Comparison of ENCODE assay signal across 17 cellular contexts in the genomic region with DNA sequence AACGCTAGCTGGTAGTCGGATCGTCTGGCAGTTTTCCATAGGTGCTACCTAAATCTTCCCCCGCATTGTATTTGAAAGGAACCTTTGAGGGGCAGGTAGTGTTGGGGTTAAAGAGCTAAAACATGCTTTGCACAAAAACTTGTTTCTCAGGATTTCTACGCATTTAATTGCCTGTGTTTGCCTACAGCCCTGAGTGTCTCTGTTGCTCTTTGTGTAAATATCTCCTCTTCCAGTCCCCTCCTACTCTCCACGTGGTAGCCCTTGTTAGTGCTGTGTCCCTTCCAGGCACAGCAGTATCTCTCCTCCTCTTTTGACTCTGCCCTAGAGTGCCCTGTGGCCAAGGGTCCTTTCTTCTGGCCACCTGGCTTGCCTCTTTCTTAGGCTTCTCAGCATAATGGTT.
DNase-seq lines count a peak whose midpoint lies in the region; ATAC-seq and TF ChIP-seq lines count a peak whose summit lies in the region.
"Had no signal": no experiment of that assay in that cellular context is flagged by ENCODE, and none has a peak within 500 bp of the region (broad histone marks: within the 10 kb centered on the region; RNA-seq: fewer than 3 reads in every experiment).

No MANE protein-coding gene starts in this region.

- no peak for ATAC-seq in GM18505 (IDR thresholded peaks at IDR 0.05; ENCODE audit: unreplicated experiment)
- ATAC-seq: activated T-cell treated with anti-CD3 and anti-CD28 coated beads, Interleukin-2, amount 50 U/mL, for 4 hours; gastroesophageal sphincter; stimulated activated naive CD8-positive, alpha-beta T cell treated with anti-CD3 and anti-CD28 coated beads, Interleukin-15, amount 100 ng/mL, for 72 hours had no signal

- H3K27ac ChIP-seq in esophagus (ENCODE audit: low read depth in 2 of 2, low read length in 1 of 2), result peak overlapping the region; percentile 68 to 82
- H3K27ac ChIP-seq: gastroesophageal sphincter, spleen had no signal

- WGBS in esophagus, 2 donors, result 38 to 44% methylated on average over 6 of the region's 6 CpGs

- no peak overlapping the region for H3K4me3 ChIP-seq in esophagus (ENCODE audit: low read depth in 1 of 2, low read length in 2 of 2)
- H3K4me3 ChIP-seq: gastroesophageal sphincter, spleen had no signal

- peaks cover 0 to 6% of the 10 kb centered on the region in 2 donors for H3K36me3 ChIP-seq in esophagus (ENCODE audit: control insufficient read depth in 2 of 2, insufficient read depth in 2 of 2, low read length in 1 of 2)
- H3K36me3 ChIP-seq: gastroesophageal sphincter, spleen had no signal

- no peaks in the 10 kb centered on the region for H3K27me3 ChIP-seq in esophagus (ENCODE audit: control insufficient read depth in 1 of 2, insufficient read depth in 2 of 2, low read length in 2 of 2)

- H3K9me3 ChIP-seq in esophagus (ENCODE audit: control insufficient read depth in 2 of 2, insufficient read depth in 1 of 2, low read depth in 1 of 2, low read length in 1 of 2), result no peaks in the 10 kb centered on the region
- H3K9me3 ChIP-seq: spleen had no signal

- DNase-seq in DMS79 treated with DMSO at 0.1 percent for 48 hours (lab: John Stamatoyannopoulos, UW) (peak; percentile 77), NCI-H345 (lab: John Stamatoyannopoulos, UW) (peak; percentile 51), pons (ENCODE audit: low spot score) (peak; percentile 17), SHP77 (lab: John Stamatoyannopoulos, UW) (no peak), UCSD-AML1 (lab: John Stamatoyannopoulos, UW; ENCODE audit: unreplicated experiment) (no peak)
- no peak for DNase-seq in stimulated activated naive CD4-positive, alpha-beta T cell (lab: John Stamatoyannopoulos, UW)
- DNase-seq: activated CD4-positive, alpha-beta T cell treated with anti-CD3 and anti-CD28 coated beads, Interleukin-2, amount 50 U/mL, for 1 hour; activated T-cell treated with anti-CD3 and anti-CD28 coated beads, Interleukin-2, amount 50 U/mL, for 4 hours; DMS 273 treated with DMSO at 0.1 percent for 48 hours; H7; NCI-H1436; SHP77 treated with DMSO at 0.1 percent for 48 hours; spleen; stimulated activated naive CD8-positive, alpha-beta T cell treated with anti-CD3 and anti-CD28 coated beads, Interleukin-15, amount 100 ng/mL, for 72 hours had no signal

- H3K4me1 ChIP-seq in esophagus (ENCODE audit: control insufficient read depth in 2 of 2, insufficient read depth in 2 of 2, low read length in 1 of 2), result peaks cover 0 to 7% of the 10 kb centered on the region in 2 donors
- H3K4me1 ChIP-seq: gastroesophageal sphincter, spleen had no signal

- no peak for TF ChIP-seq POLR2A in GM18505 (IDR thresholded peaks at IDR 0.05; ENCODE audit: borderline replicate concordance, extremely low read depth, insufficient read depth, insufficient read length)

Comparison
In these comparisons a context has a peak if more than half of its experiments do, and no peak if none do; other contexts are left out.
1. DNase-seq: peak in DMS79 treated with DMSO at 0.1 percent for 48 hours (single experiment), NCI-H345 (single experiment) and pons (single experiment); none in stimulated activated naive CD4-positive, alpha-beta T cell (0 of 6), SHP77 (0 of 2) and UCSD-AML1 (single experiment).